ENCODE assay signal across 15 cellular contexts in the genomic region with DNA sequence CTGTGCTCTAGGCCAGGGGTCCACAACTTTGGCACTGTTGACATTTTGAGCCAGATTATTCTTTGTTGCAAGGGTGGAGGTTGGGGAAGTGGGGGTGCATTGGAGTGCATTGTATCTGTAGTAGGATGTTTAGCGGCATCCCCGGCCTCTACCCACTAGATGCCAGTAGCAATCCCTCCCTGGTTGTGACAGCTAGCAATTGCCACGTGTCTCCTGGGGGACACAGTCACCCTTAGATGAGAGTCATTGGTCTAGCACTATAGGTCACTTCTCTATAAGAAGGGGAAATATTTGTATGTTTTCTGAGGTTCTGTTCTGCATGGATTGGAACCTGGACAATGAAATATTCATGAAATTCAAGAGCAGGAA. TPM values are rescaled to one million over a fixed set of nuclear protein-coding genes. Genes with fewer than 3 reads are reported as not detected.
DNase-seq lines count a peak whose midpoint lies in the region; ATAC-seq, FAIRE-seq and TF ChIP-seq lines count a peak whose summit lies in the region.
"Had no signal": no experiment of that assay in that cellular context is flagged by ENCODE, and none has a peak within 500 bp of the region (broad histone marks: within the 10 kb centered on the region; RNA-seq: fewer than 3 reads in every experiment).

No MANE protein-coding gene starts in this region.

- H3K18ac ChIP-seq in neuronal stem cell (ENCODE audit: low read length), result peak overlapping the region; percentile 76

- peaks cover 22% of the 10 kb centered on the region for H3K79me1 ChIP-seq in neuronal stem cell (ENCODE audit: low read depth, low read length)

- no peak for TF ChIP-seq CTCF in NB4 (IDR thresholded peaks at IDR 0.05; ENCODE audit: low read depth, low read length)
- no peak for TF ChIP-seq CTCF in glutamatergic neuron (IDR thresholded peaks at IDR 0.05; ENCODE audit: partially characterized antibody, unreplicated experiment)
- TF ChIP-seq CTCF in MM.1S (IDR thresholded peaks at IDR 0.05; ENCODE audit: low read length), result no peak
- no peak for TF ChIP-seq CTCF in pancreas (IDR thresholded peaks at IDR 0.05)

- H3K27me3 ChIP-seq in neuronal stem cell (ENCODE audit: control insufficient read depth in 3 of 3, insufficient read depth in 3 of 3, low read depth in 1 of 3, low read length in 3 of 3) (no peaks in the 10 kb centered on the region), MM.1S (replicated peaks; ENCODE audit: insufficient read depth, low read length) (no peaks in the 10 kb centered on the region), Karpas-422 (ENCODE audit: low read length) (no peaks in the 10 kb centered on the region), pancreas (no peaks in the 10 kb centered on the region)

- peak overlapping the region; percentile 81 for H3K27ac Mint-ChIP-seq in glutamatergic neuron (ENCODE audit: unreplicated experiment)

- H2BK15ac ChIP-seq in neuronal stem cell (ENCODE audit: low read length), result no peak overlapping the region

- H3K4me3 Mint-ChIP-seq in glutamatergic neuron (ENCODE audit: unreplicated experiment), result peak overlapping the region; percentile 25
- H3K4me3 Mint-ChIP-seq: WTC11 had no signal

- no peaks in the 10 kb centered on the region for H4K20me1 ChIP-seq in MM.1S (ENCODE audit: insufficient read depth, low read length)
- H4K20me1 ChIP-seq in Karpas-422 (ENCODE audit: insufficient read depth, low read depth, low read length), result peaks cover 6% of the 10 kb centered on the region; the same call in 1 of the 2 replicates

- H3K9me3 Mint-ChIP-seq in glutamatergic neuron (ENCODE audit: unreplicated experiment), result peaks cover 6% of the 10 kb centered on the region
- H3K9me3 Mint-ChIP-seq: WTC11 had no signal

- H3K9ac ChIP-seq in neuronal stem cell (ENCODE audit: low read depth, low read length, poor library complexity), result no peak overlapping the region
- H3K9ac ChIP-seq in MM.1S (ENCODE audit: low read length), result no peak overlapping the region
- H3K9ac ChIP-seq in Karpas-422 (ENCODE audit: low read length), result no peak overlapping the region

- intact Hi-C loops in pancreas (cut with DNase I), result loop anchor here in 1 of 3 donors (10.0 kb wide), 1 partner anchor 54 kb away; no protein-coding TSS in a partner anchor

- H2AFZ ChIP-seq in neuronal stem cell (ENCODE audit: low read length) (no peak overlapping the region), MM.1S (ENCODE audit: low read length) (no peak overlapping the region), Karpas-422 (ENCODE audit: low read length) (no peak overlapping the region)

- no peak overlapping the region for H3K23ac ChIP-seq in neuronal stem cell (ENCODE audit: low read depth, low read length, poor library complexity)

- peaks cover 3% of the 10 kb centered on the region for H3K27me3 Mint-ChIP-seq in glutamatergic neuron (ENCODE audit: unreplicated experiment)

- H3K4me2 ChIP-seq in neuronal stem cell (ENCODE audit: insufficient read depth, low read length, poor library complexity, severe bottlenecking) (no peak overlapping the region), MM.1S (ENCODE audit: low read depth, low read length) (no peak overlapping the region), Karpas-422 (ENCODE audit: low read depth, low read length, poor library complexity, severe bottlenecking) (no peak overlapping the region)

- TF ChIP-seq POLR2A in NB4 (IDR thresholded peaks at IDR 0.05; ENCODE audit: extremely low read depth, insufficient read length), result no peak

- no peaks in the 10 kb centered on the region for H3K9me3 ChIP-seq in neuronal stem cell (replicated peaks in 1 of 2; ENCODE audit: control insufficient read depth in 2 of 2, insufficient read depth in 1 of 2, low read depth in 1 of 2, low read length in 2 of 2)
- no peaks in the 10 kb centered on the region for H3K9me3 ChIP-seq in MM.1S (replicated peaks; ENCODE audit: insufficient read depth, low read length)
- no peaks in the 10 kb centered on the region for H3K9me3 ChIP-seq in Karpas-422 (ENCODE audit: low read length)
- H3K9me3 ChIP-seq in pancreas, result no peaks in the 10 kb centered on the region

- H3K9me2 ChIP-seq in MM.1S (replicated peaks; ENCODE audit: insufficient read depth, low read length) (no peaks in the 10 kb centered on the region), Karpas-422 (replicated peaks; ENCODE audit: insufficient read depth, low read length) (no peaks in the 10 kb centered on the region)

- H3K79me2 ChIP-seq in MM.1S (ENCODE audit: low read length) (peaks cover 79% of the 10 kb centered on the region), Karpas-422 (ENCODE audit: low read length) (peaks cover 97% of the 10 kb centered on the region)

- H3K27ac ChIP-seq in neuronal stem cell (replicated peaks; ENCODE audit: low read length), result no peak overlapping the region
- H3K27ac ChIP-seq in MM.1S (ENCODE audit: low read length), result no peak overlapping the region
- no peak overlapping the region for H3K27ac ChIP-seq in Karpas-422 (ENCODE audit: low read length)
- no peak overlapping the region for H3K27ac ChIP-seq in pancreas

- H4K91ac ChIP-seq in neuronal stem cell (ENCODE audit: low read depth, low read length, poor library complexity), result no peak overlapping the region

- H2BK120ac ChIP-seq in neuronal stem cell (ENCODE audit: low read depth, low read length), result no peak overlapping the region

- H2BK5ac ChIP-seq in neuronal stem cell (ENCODE audit: low read length), result no peak overlapping the region

- H3K4me3 ChIP-seq in NB4 (ENCODE audit: low read depth, low read length) (no peak overlapping the region), neuronal stem cell (ENCODE audit: low read length in 2 of 2) (no peak overlapping the region), MM.1S (ENCODE audit: low read length) (no peak overlapping the region), Karpas-422 (ENCODE audit: low read length) (no peak overlapping the region), pancreas (no peak overlapping the region)

- H3K4ac ChIP-seq in neuronal stem cell (ENCODE audit: low read length), result no peak overlapping the region

- peak; percentile 56 for DNase-seq in Ammon's horn (ENCODE audit: low spot score)
- peak; percentile 35 for DNase-seq in NB4 (ENCODE audit: low read depth)
- no peak for DNase-seq in glutamatergic neuron
- no peak for DNase-seq in neuronal stem cell (ENCODE audit: low spot score)
- DNase-seq in MM.1S, result no peak
- DNase-seq in Karpas-422, result no peak
- DNase-seq in pancreas, result no peak
- no peak for DNase-seq in NCI-H146 (lab: John Stamatoyannopoulos, UW)
- DNase-seq: ACHN; activated naive CD4-positive, alpha-beta T cell treated with anti-CD3 and anti-CD28 coated beads, Interleukin-2, amount 50 U/mL, for 16 hours; NCI-H446 treated with DMSO at 0.1 percent for 48 hours; stimulated activated CD4-positive, alpha-beta T cell treated with anti-CD3 and anti-CD28 coated beads, Interleukin-2, amount 100 ng/mL, for 48 hours; SW 1271 had no signal

- no peak overlapping the region for H4K8ac ChIP-seq in neuronal stem cell (ENCODE audit: low read depth, low read length)

- no peak for ATAC-seq in pancreas
- ATAC-seq: WTC11 had no signal

- FAIRE-seq in pancreas (lab: Jason Lieb, UNC), result no peak
- FAIRE-seq: keratinocyte had no signal

- H3K36me3 ChIP-seq in neuronal stem cell (replicated peaks in 1 of 2; ENCODE audit: control insufficient read depth in 2 of 2, insufficient read depth in 2 of 2, low read length in 2 of 2) (peaks cover 4 to 59% of the 10 kb centered on the region in 2 donors), MM.1S (replicated peaks; ENCODE audit: insufficient read depth, low read length) (no peaks in the 10 kb centered on the region), Karpas-422 (ENCODE audit: insufficient read depth, low read length) (peaks cover 61% of the 10 kb centered on the region), pancreas (no peaks in the 10 kb centered on the region)

- peaks cover 50% of the 10 kb centered on the region for H3K4me1 Mint-ChIP-seq in glutamatergic neuron (ENCODE audit: low read depth, unreplicated experiment)

- H3F3A ChIP-seq in MM.1S (ENCODE audit: insufficient read depth, low read length), result peaks cover 25% of the 10 kb centered on the region

- no peak overlapping the region for H2AK5ac ChIP-seq in neuronal stem cell (ENCODE audit: low read depth, low read length)

- no peak overlapping the region for H3K14ac ChIP-seq in neuronal stem cell (ENCODE audit: low read length)

- no CpG with 5 or more reads among the region's 3 CpGs for WGBS in neuronal stem cell (ENCODE audit: extremely low coverage in 2 of 2, insufficient read length in 2 of 2, insufficient replicate concordance in 1 of 2), 2 donors
- whole genome bisulfite sequencing in pancreas, 2 donors, result 82 to 92% methylated on average over 3 of the region's 3 CpGs

- H3K4me1 ChIP-seq in neuronal stem cell (ENCODE audit: control insufficient read depth in 2 of 2, insufficient read depth in 1 of 2, low read depth in 1 of 2, low read length in 2 of 2) (peaks cover 49 to 51% of the 10 kb centered on the region in 2 donors), MM.1S (ENCODE audit: low read length) (peaks cover 21% of the 10 kb centered on the region), Karpas-422 (ENCODE audit: low read length) (peaks cover 19% of the 10 kb centered on the region), pancreas (no peaks in the 10 kb centered on the region)

- H2BK12ac ChIP-seq in neuronal stem cell (ENCODE audit: low read length), result no peak overlapping the region

- H3K36me3 Mint-ChIP-seq in glutamatergic neuron (ENCODE audit: unreplicated experiment), result no peaks in the 10 kb centered on the region
- H3K36me3 Mint-ChIP-seq: WTC11 had no signal

RNA-seq across cellular contexts. Expression of a gene that starts 32.4 kb away (rescaled TPM):
- 141 TPM for total RNA-seq in glutamatergic neuron (ENCODE audit: unreplicated experiment)
- polyA plus RNA-seq in neuronal stem cell (2013, experiment 1 of 2), result 56.3 TPM
- 58.0 TPM for polyA plus RNA-seq in neuronal stem cell (2013, experiment 2 of 2)
- total RNA-seq in Karpas-422 (2014; rRNA removed; shearing (Covaris generic); ENCODE audit: low replicate concordance), result 169 and 170 TPM in 2 replicates
- 10 to 100 TPM; 25.3 to 48.9 (median 33.8) TPM for total RNA-seq in pancreas
- 10 to 100 TPM; 10.4 to 18.7 TPM for polyA plus RNA-seq in pancreas

Comparison
In these comparisons a context has a peak if more than half of its experiments do, and no peak if none do; other contexts are left out.
1. DNase-seq: peak in Ammon's horn (single experiment) and NB4 (single experiment); none in glutamatergic neuron (single experiment), neuronal stem cell (single experiment), MM.1S (single experiment), Karpas-422 (single experiment), pancreas (0 of 6) and NCI-H146 (single experiment).